ENCODE assay signal across 14 cellular contexts in the genomic region with DNA sequence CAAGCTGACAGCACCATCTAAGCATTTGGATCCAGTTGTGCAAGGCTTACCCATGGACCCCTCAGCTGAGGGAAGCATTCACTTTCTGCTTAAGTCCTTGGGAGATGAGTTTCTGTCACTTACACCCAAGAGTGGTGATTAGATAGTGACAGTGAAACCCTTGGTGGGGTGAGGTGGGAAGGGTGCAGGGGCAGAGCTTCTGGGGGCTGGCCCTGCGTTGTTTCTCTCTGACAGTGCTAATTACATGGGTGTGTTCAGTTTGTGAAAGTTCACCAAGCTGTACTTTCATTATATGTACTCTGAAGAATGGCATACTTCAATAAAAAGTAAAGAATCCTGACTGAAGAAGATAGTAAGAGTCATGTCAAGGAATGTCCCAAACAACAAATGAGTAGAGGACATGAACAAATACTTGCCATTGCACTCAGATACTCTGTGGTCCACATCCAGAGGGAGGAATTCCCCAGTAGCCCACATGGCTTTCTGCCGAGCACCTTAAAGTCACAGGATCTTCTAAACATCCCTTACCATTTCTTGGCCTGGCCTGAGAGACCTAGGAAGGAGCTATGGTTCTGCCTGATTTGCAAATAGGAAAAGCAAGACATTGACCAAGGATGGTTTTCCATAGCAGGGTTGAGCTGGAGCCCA. TPM values are rescaled to one million over a fixed set of nuclear protein-coding genes. Genes with fewer than 3 reads are reported as not detected.
A peak's percentile ranks its signal among the peaks of the same experiment; 100 is the strongest.
DNase-seq lines count a peak whose midpoint lies in the region; ATAC-seq, FAIRE-seq and TF ChIP-seq lines count a peak whose summit lies in the region.
"Had no signal": no experiment of that assay in that cellular context is flagged by ENCODE, and none has a peak within 500 bp of the region (broad histone marks: within the 10 kb centered on the region; RNA-seq: fewer than 3 reads in every experiment).

No MANE protein-coding gene starts in this region.

- no peaks in the 10 kb centered on the region for H3K27me3 ChIP-seq in BLaER1 treated with 17β-estradiol and CSF1 and Interleukin-3, amounts not matched to agents 10 nM and 100 nM
- H3K27me3 ChIP-seq: esophagus muscularis mucosa had no signal

- peak overlapping the region in 4 of 11 experiments; percentile 36 to 67 (median 58); a peak in 5 of 22 replicates for H3K9ac ChIP-seq in BLaER1 treated with 17β-estradiol and CSF1 and Interleukin-3, amounts not matched to agents 10 nM and 100 nM
- H3K9ac ChIP-seq: SK-N-SH had no signal

- DNase-seq in M059J (ENCODE audit: low read depth) (peak; percentile 29), GM12892 (ENCODE audit: insufficient read length) (no peak), foreskin fibroblast (no peak)
- DNase-seq in activated CD4-positive, CD25-positive, alpha-beta regulatory T cell treated with anti-CD3 and anti-CD28 coated beads, Interleukin-2, amount 50 U/mL, for 72 hours: no peak
- DNase-seq: activated CD8-positive, alpha-beta memory T cell treated with anti-CD3 and anti-CD28 coated beads, Interleukin-2, amount 10 ng/mL, durations not matched to agents 7 days and 5 days; AML-193; KG1; SK-N-SH had no signal

- peaks cover 0 to 57% (median 2%) of the 10 kb centered on the region in 11 experiments; a peak in 11 of 22 replicates for H3K36me3 ChIP-seq in BLaER1 treated with 17β-estradiol and CSF1 and Interleukin-3, amounts not matched to agents 10 nM and 100 nM
- H3K36me3 ChIP-seq: esophagus muscularis mucosa, neutrophil had no signal

- peak overlapping the region in 6 of 11 experiments; percentile 48 to 73 (median 62); a peak in 9 of 22 replicates for H3K27ac ChIP-seq in BLaER1 treated with 17β-estradiol and CSF1 and Interleukin-3, amounts not matched to agents 10 nM and 100 nM
- H3K27ac ChIP-seq: esophagus muscularis mucosa, neutrophil had no signal

- peaks cover 65 to 90% (median 84%) of the 10 kb centered on the region in 10 experiments for H3K4me1 ChIP-seq in BLaER1 treated with 17β-estradiol and CSF1 and Interleukin-3, amounts not matched to agents 10 nM and 100 nM
- H3K4me1 ChIP-seq: esophagus muscularis mucosa had no signal

- H4K20me1 ChIP-seq in BLaER1 treated with 17β-estradiol and CSF1 and Interleukin-3, amounts not matched to agents 10 nM and 100 nM: peaks cover 0 to 20% (median 0%) of the 10 kb centered on the region in 11 experiments; a peak in 4 of 22 replicates

- no peak for TF ChIP-seq CTCF in foreskin fibroblast (IDR thresholded peaks at IDR 0.05; ENCODE audit: low read depth, low read length)

- H3K4me2 ChIP-seq in BLaER1 treated with 17β-estradiol and CSF1 and Interleukin-3, amounts not matched to agents 10 nM and 100 nM: peak overlapping the region; percentile 54 to 95 (median 83)
- H3K4me2 ChIP-seq: SK-N-SH had no signal

- no peaks in the 10 kb centered on the region for H3K9me3 ChIP-seq in BLaER1 treated with 17β-estradiol and CSF1 and Interleukin-3, amounts not matched to agents 10 nM and 100 nM (replicated peaks in 1 of 11)
- H3K9me3 ChIP-seq: esophagus muscularis mucosa, neutrophil, SK-N-SH had no signal

- no peak for FAIRE-seq in GM12892 (lab: Jason Lieb, UNC)

- TF ChIP-seq POLR2A in GM12892 (IDR thresholded peaks at IDR 0.05; ENCODE audit: low read depth, low read length): no peak

- ATAC-seq in GM19023 (IDR thresholded peaks at IDR 0.05; ENCODE audit: unreplicated experiment): peak; percentile 57
- peak; percentile 64 for ATAC-seq in HG02642 (IDR thresholded peaks at IDR 0.05; ENCODE audit: poor library complexity, unreplicated experiment)
- no peak for ATAC-seq in GM21367 (IDR thresholded peaks at IDR 0.05; ENCODE audit: unreplicated experiment)
- ATAC-seq: activated CD8-positive, alpha-beta memory T cell treated with anti-CD3 and anti-CD28 coated beads, Interleukin-2, amount 10 ng/mL, durations not matched to agents 7 days and 5 days had no signal

- H3K4me3 ChIP-seq in BLaER1 treated with 17β-estradiol and CSF1 and Interleukin-3, amounts not matched to agents 10 nM and 100 nM: no peak overlapping the region; a peak in 1 of 20 replicates
- no peak overlapping the region for H3K4me3 ChIP-seq in foreskin fibroblast (ENCODE audit: low read depth in 1 of 2, low read length in 2 of 2)
- H3K4me3 ChIP-seq: esophagus muscularis mucosa had no signal

RNA-seq across cellular contexts. Expression of a gene that starts 8.5 kb away (rescaled TPM):
- 0.98 and 1.4 TPM in 2 replicates for total RNA-seq in M059J (2014; rRNA removed; shearing (Covaris generic))
- polyA plus RNA-seq in GM12892 (2012; ENCODE audit: missing spikeins): 0.19 TPM

RNA-seq across cellular contexts. Expression of a gene that starts 22.3 kb away (rescaled TPM):
- total RNA-seq in M059J (2014; rRNA removed; shearing (Covaris generic)): 17.5 and 27.5 TPM in 2 replicates
- polyA plus RNA-seq in GM12892 (2012; ENCODE audit: missing spikeins): 16.5 TPM

RNA-seq across cellular contexts. Expression of a gene that starts 49.1 kb away (rescaled TPM):
- total RNA-seq in M059J (2014; rRNA removed; shearing (Covaris generic)): not detected in 2 replicates
- polyA plus RNA-seq in GM12892 (2012; ENCODE audit: missing spikeins): not detected
- total RNA-seq: esophagus muscularis mucosa had no signal

RNA-seq across cellular contexts. Expression of a gene that starts 53.5 kb away (rescaled TPM):
- 91.3 and 111 TPM in 2 replicates for total RNA-seq in M059J (2014; rRNA removed; shearing (Covaris generic))
- 55.3 TPM for polyA plus RNA-seq in GM12892 (2012; ENCODE audit: missing spikeins)
